ENCODE assay signal across 8 cellular contexts in genomic region chr22:22030493-22031182, GRCh38. TPM values are rescaled to one million over a fixed set of nuclear protein-coding genes. Genes with fewer than 3 reads are reported as not detected.
A peak's percentile ranks its signal among the peaks of the same experiment; 100 is the strongest.
DNase-seq lines count a peak whose midpoint lies in the region; ATAC-seq and TF ChIP-seq lines count a peak whose summit lies in the region.

No MANE protein-coding gene starts in this region.

- WGBS in body of pancreas, 2 donors: 54 to 55% methylated on average over 7 of the region's 7 CpGs

- H4K20me1 ChIP-seq in osteoblast (ENCODE audit: insufficient read depth, low read length): no peaks in the 10 kb centered on the region

- no peak overlapping the region for H3K4me2 ChIP-seq in osteoblast (ENCODE audit: insufficient read depth, low read length)

- H3K4me3 Mint-ChIP-seq in MCF 10A (ENCODE audit: unreplicated experiment): no peak overlapping the region

- no peaks in the 10 kb centered on the region for H3K79me2 ChIP-seq in osteoblast (ENCODE audit: insufficient read depth, low read length)

- H2AFZ ChIP-seq in osteoblast (ENCODE audit: low read length): no peak overlapping the region

- POLR2A ChIA-PET in MCF 10A (lab: Yijun Ruan, JAX): interaction anchor here (0.6 kb wide), 1 partner anchor 1580 kb away, joined by 3 read pairs; no protein-coding TSS in a partner anchor

- H3K27ac ChIP-seq in breast epithelium (peak overlapping the region in 1 of 2 donors; percentile 68), body of pancreas (no peak overlapping the region), osteoblast (ENCODE audit: low read depth, low read length) (no peak overlapping the region)

- H3K4me1 ChIP-seq in breast epithelium (no peaks in the 10 kb centered on the region), body of pancreas (no peaks in the 10 kb centered on the region), osteoblast (ENCODE audit: insufficient read depth, low read length) (no peaks in the 10 kb centered on the region)

- DNase-seq in MCF 10A (ENCODE audit: unreplicated experiment) (peak; percentile 13), breast epithelium (ENCODE audit: low spot score in 2 of 2) (no peak), body of pancreas (no peak), osteoblast (ENCODE audit: insufficient read length, low spot score, missing footprints) (no peak), globus pallidus (ENCODE audit: low spot score) (no peak), DMS114 treated with DMSO at 0.1 percent for 48 hours (lab: John Stamatoyannopoulos, UW; ENCODE audit: unreplicated experiment) (no peak), SK-N-DZ (ENCODE audit: low spot score) (no peak)

- CTCF ChIA-PET in MCF 10A (lab: Yijun Ruan, JAX): interaction anchor here (1.0 kb wide), 1 partner anchor 58 kb away, joined by 3 read pairs; no protein-coding TSS in a partner anchor

- intact Hi-C loops in MCF 10A (cut with micrococcal nuclease) (loop anchor here (1.0 kb wide), 1 partner anchor 165 kb away; no protein-coding TSS in a partner anchor), breast epithelium (cut with DNase I; ENCODE audit: low total_unique reads) (no loop called here), body of pancreas (cut with DNase I) (no loop called here)

- TF ChIP-seq POLR2A in breast epithelium (IDR thresholded peaks at IDR 0.05) (no peak), body of pancreas (IDR thresholded peaks at IDR 0.05) (no peak)

- no peaks in the 10 kb centered on the region for H3K36me3 Mint-ChIP-seq in MCF 10A (ENCODE audit: insufficient read depth, unreplicated experiment)

- peaks cover 35% of the 10 kb centered on the region for H3K27me3 Mint-ChIP-seq in MCF 10A (ENCODE audit: insufficient read depth, unreplicated experiment)

- H3K9me3 ChIP-seq in breast epithelium: no peaks in the 10 kb centered on the region
- H3K9me3 ChIP-seq in body of pancreas: peaks cover 0 to 4% (median 0%) of the 10 kb centered on the region in 3 donors
- no peaks in the 10 kb centered on the region for H3K9me3 ChIP-seq in osteoblast (ENCODE audit: low read depth, low read length)

- no peaks in the 10 kb centered on the region for H3K9me3 Mint-ChIP-seq in MCF 10A (ENCODE audit: unreplicated experiment)

- H3K4me3 ChIP-seq in breast epithelium (no peak overlapping the region), body of pancreas (no peak overlapping the region), osteoblast (ENCODE audit: insufficient read depth, low read length) (no peak overlapping the region)

- H3K4me1 Mint-ChIP-seq in MCF 10A (ENCODE audit: insufficient read depth, unreplicated experiment): no peaks in the 10 kb centered on the region

- H3K27me3 ChIP-seq in breast epithelium (no peaks in the 10 kb centered on the region), body of pancreas (no peaks in the 10 kb centered on the region), osteoblast (ENCODE audit: insufficient read depth, low read length) (peaks cover under 1% of the 10 kb centered on the region)

- no peak overlapping the region for H3K27ac Mint-ChIP-seq in MCF 10A (ENCODE audit: low read depth, unreplicated experiment)

- ATAC-seq in HG03095 (IDR thresholded peaks at IDR 0.05; ENCODE audit: unreplicated experiment) (peak; percentile 64), body of pancreas (peak; percentile 12)

- TF ChIP-seq CTCF in MCF 10A (IDR thresholded peaks at IDR 0.05; ENCODE audit: unreplicated experiment): peak; percentile 17
- TF ChIP-seq CTCF in breast epithelium (IDR thresholded peaks at IDR 0.05): no peak
- no peak for TF ChIP-seq CTCF in body of pancreas (IDR thresholded peaks at IDR 0.05)
- peak; percentile 28 for TF ChIP-seq CTCF in osteoblast (IDR thresholded peaks at IDR 0.05; ENCODE audit: extremely low read depth, low read depth, low read length)

- no peaks in the 10 kb centered on the region for H3K36me3 ChIP-seq in breast epithelium
- H3K36me3 ChIP-seq in body of pancreas (replicated peaks in 1 of 2; ENCODE audit: insufficient read depth in 1 of 2, low read depth in 2 of 2): no peaks in the 10 kb centered on the region
- no peaks in the 10 kb centered on the region for H3K36me3 ChIP-seq in osteoblast (ENCODE audit: insufficient read depth, low read length)

- BruUV-seq in MCF 10A (replicated peaks; lab: Mats Ljungman, UMichigan): no TSS peak

RNA-seq across cellular contexts. Expression of gene TOP3B, which starts 48.1 kb away (rescaled TPM):
- total RNA-seq in MCF 10A (2022) (29.3 and 37.0 TPM in 2 replicates), breast epithelium (10 to 100 TPM; 20.2 to 34.8 (median 33.1) TPM), body of pancreas (10 to 100 TPM; 19.2 to 48.8 TPM), osteoblast (27.9 and 33.6 TPM in 2 replicates)
- 52.2 and 80.7 TPM in 2 replicates for polyA plus RNA-seq in SK-N-DZ (2014; cell fraction: cytosol; rRNA removed)
- 398 and 530 TPM in 2 replicates for polyA plus RNA-seq in SK-N-DZ (2014; cell fraction: nucleus; rRNA removed)

Comparison
In these comparisons a context has a peak if more than half of its experiments do, and no peak if none do; other contexts are left out.
1. CTCF ChIP-seq: peak in MCF 10A (single experiment) and osteoblast (single experiment); none in breast epithelium (0 of 3) and body of pancreas (0 of 7).